1 cellular context compared by ENCODE assay signal in the genomic region with DNA sequence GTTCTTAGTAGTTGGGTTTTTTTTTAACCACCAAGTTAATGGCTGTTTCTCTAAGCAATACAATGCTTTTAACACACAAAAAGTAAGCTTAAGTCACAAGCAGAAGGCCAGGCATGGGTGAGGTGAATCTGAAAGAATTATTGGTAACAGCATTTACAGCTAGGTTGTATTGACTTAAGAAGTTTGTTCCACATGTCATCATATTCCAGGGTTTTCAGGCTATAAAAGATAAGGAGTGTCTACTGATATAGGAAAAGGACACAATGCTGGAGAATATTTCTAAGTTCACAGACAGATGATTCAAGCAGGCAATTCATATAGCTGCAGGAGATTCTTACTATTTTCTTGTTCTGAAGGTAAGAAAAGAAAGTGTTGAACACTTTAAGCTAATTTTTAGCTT.
TF ChIP-seq lines count a peak whose summit lies in the region.

No MANE protein-coding gene starts in this region.

TF ChIP-seq in WTC11, 78 proteins besides CTCF, POLR2A, EP300 and RAD21 (continued from another document):
- TF ChIP-seq, protein P1, sequence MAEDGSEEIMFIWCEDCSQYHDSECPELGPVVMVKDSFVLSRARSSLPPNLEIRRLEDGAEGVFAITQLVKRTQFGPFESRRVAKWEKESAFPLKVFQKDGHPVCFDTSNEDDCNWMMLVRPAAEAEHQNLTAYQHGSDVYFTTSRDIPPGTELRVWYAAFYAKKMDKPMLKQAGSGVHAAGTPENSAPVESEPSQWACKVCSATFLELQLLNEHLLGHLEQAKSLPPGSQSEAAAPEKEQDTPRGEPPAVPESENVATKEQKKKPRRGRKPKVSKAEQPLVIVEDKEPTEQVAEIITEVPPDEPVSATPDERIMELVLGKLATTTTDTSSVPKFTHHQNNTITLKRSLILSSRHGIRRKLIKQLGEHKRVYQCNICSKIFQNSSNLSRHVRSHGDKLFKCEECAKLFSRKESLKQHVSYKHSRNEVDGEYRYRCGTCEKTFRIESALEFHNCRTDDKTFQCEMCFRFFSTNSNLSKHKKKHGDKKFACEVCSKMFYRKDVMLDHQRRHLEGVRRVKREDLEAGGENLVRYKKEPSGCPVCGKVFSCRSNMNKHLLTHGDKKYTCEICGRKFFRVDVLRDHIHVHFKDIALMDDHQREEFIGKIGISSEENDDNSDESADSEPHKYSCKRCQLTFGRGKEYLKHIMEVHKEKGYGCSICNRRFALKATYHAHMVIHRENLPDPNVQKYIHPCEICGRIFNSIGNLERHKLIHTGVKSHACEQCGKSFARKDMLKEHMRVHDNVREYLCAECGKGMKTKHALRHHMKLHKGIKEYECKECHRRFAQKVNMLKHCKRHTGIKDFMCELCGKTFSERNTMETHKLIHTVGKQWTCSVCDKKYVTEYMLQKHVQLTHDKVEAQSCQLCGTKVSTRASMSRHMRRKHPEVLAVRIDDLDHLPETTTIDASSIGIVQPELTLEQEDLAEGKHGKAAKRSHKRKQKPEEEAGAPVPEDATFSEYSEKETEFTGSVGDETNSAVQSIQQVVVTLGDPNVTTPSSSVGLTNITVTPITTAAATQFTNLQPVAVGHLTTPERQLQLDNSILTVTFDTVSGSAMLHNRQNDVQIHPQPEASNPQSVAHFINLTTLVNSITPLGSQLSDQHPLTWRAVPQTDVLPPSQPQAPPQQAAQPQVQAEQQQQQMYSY (CRISPR knock-in tag; IDR thresholded peaks at IDR 0.05) = no peak
- no peak for TF ChIP-seq NFYB (CRISPR knock-in tag; conservative IDR thresholded peaks at IDR 0.05; ENCODE audit: low read depth)
